19 cellular contexts compared by ENCODE assay signal in the genomic region with DNA sequence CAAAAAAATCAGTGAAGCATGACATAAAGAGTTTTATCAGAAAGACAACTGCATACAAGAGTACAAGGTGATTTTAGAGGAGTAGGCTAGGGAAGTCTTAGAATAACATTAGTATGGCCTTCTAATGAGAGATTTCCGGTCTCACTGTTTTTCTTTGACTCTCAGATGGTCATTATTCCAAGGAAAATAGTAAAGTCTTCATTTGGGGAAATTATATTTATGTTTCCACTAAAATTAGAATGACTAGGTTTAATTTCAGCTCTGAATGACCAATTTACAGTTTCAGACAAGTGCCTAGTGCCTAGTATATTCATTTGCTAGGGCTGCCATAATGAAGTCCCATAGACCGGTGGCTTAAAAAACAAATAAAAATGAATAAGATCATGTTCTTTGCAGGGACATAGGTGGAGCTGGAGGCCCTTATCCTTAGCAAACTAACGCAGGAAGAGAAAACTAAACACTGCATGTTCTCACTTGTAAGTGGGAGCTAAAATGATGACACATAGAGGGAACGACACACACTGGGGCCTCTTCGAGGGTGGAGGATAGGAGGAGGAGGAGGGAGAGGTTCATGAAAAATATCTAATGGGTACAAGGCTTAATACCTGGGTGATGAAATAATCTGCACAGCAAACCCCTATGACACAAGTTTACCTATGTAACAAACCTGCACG.
A peak's percentile ranks its signal among the peaks of the same experiment; 100 is the strongest.
DNase-seq lines count a peak whose midpoint lies in the region; ATAC-seq, FAIRE-seq and TF ChIP-seq lines count a peak whose summit lies in the region.
"Had no signal": no experiment of that assay in that cellular context is flagged by ENCODE, and none has a peak within 500 bp of the region (broad histone marks: within the 10 kb centered on the region; RNA-seq: fewer than 3 reads in every experiment).

No MANE protein-coding gene starts in this region.

- CTCF ChIA-PET in PC-3 (lab: Charles Lee) = no interaction called here
- CTCF ChIA-PET in endothelial cell of umbilical vein (lab: Charles Lee) = interaction anchor here (1.1 to 1.8 kb wide), 5 partner anchors 11 to 308 kb away, joined by 3 to 6 read pairs (median 4); no protein-coding TSS in a partner anchor

- no peaks in the 10 kb centered on the region for H4K20me1 ChIP-seq in PC-3 (ENCODE audit: low read length)
- no peaks in the 10 kb centered on the region for H4K20me1 ChIP-seq in endothelial cell of umbilical vein (replicated peaks; ENCODE audit: control insufficient read depth, extremely low read depth, insufficient read depth, low read length)

- H3K9me3 Mint-ChIP-seq in osteocyte (ENCODE audit: unreplicated experiment) = no peaks in the 10 kb centered on the region
- H3K9me3 Mint-ChIP-seq: activated CD4-positive, alpha-beta T cell treated with anti-CD3 and anti-CD28 coated beads, Interleukin-2, amount 10 ng/mL, durations not matched to agents 7 days and 5 days had no signal

- H3K4me1 ChIP-seq in PC-3 (ENCODE audit: insufficient read depth, low read length) = peaks cover 4% of the 10 kb centered on the region; the same call in 1 of the 2 replicates
- peaks cover 13% of the 10 kb centered on the region for H3K4me1 ChIP-seq in endothelial cell of umbilical vein (ENCODE audit: control insufficient read depth, extremely low read depth, insufficient read depth, low read length)
- H3K4me1 ChIP-seq: transverse colon had no signal

- H2AFZ ChIP-seq in PC-3 (ENCODE audit: low read length) (0 out of 2 replicates have a peak overlapping the region, but pooled peaks have one; percentile 11), endothelial cell of umbilical vein (ENCODE audit: low read depth, low read length) (no peak overlapping the region)

- H3K27me3 Mint-ChIP-seq in osteocyte (ENCODE audit: unreplicated experiment) = no peaks in the 10 kb centered on the region
- H3K27me3 Mint-ChIP-seq: activated CD4-positive, alpha-beta T cell treated with anti-CD3 and anti-CD28 coated beads, Interleukin-2, amount 10 ng/mL, durations not matched to agents 7 days and 5 days; T-cell had no signal

- POLR2A ChIA-PET in PC-3 (lab: Charles Lee; ENCODE audit: unreplicated experiment) (no interaction called here), endothelial cell of umbilical vein (lab: Charles Lee) (no interaction called here)

- no peaks in the 10 kb centered on the region for H3K9me2 ChIP-seq in PC-3 (replicated peaks; ENCODE audit: low read length)

- H3K36me3 ChIP-seq in PC-3 (ENCODE audit: low read depth, low read length) (no peaks in the 10 kb centered on the region), endothelial cell of umbilical vein (ENCODE audit: control insufficient read depth in 2 of 2, extremely low read depth in 1 of 2, insufficient read depth in 2 of 2, low read length in 2 of 2) (no peaks in the 10 kb centered on the region)
- H3K36me3 ChIP-seq: ovary, transverse colon had no signal

- FAIRE-seq in endothelial cell of umbilical vein (lab: Jason Lieb, UNC) = peak; percentile 77
- FAIRE-seq: H54 had no signal

- in situ Hi-C loops in KBM-7 (cut with MboI; ENCODE audit: low pct_unique_long_range_greater_than_20kb, low sequenced_read_pairs) = no loop called here

- H3K27ac ChIP-seq in PC-3 (ENCODE audit: low read length) (no peak overlapping the region), endothelial cell of umbilical vein (ENCODE audit: insufficient read depth, low read depth, low read length) (no peak overlapping the region)
- H3K27ac ChIP-seq: ovary, transverse colon had no signal

- H3K9me3 ChIP-seq in PC-3 (ENCODE audit: low read length) (no peaks in the 10 kb centered on the region), endothelial cell of umbilical vein (replicated peaks; ENCODE audit: control insufficient read depth, insufficient read depth, low read length) (no peaks in the 10 kb centered on the region)
- H3K9me3 ChIP-seq: ovary, transverse colon had no signal

- H3K4me3 ChIP-seq in PC-3 (ENCODE audit: low read length) = no peak overlapping the region
- no peak overlapping the region for H3K4me3 ChIP-seq in endothelial cell of umbilical vein (replicated peaks in 1 of 3; ENCODE audit: insufficient read depth in 1 of 3, low read depth in 1 of 3, low read length in 3 of 3)
- H3K4me3 ChIP-seq: ovary, transverse colon had no signal

- intact Hi-C loops in PC-3 (cut with micrococcal nuclease) = no loop called here
- intact Hi-C loops in endothelial cell of umbilical vein (cut with micrococcal nuclease) = loop anchor here (5.0 kb wide), 4 partner anchors 65 to 310 kb away; partner anchors contain the start of gene PCDH9

- no peak for TF ChIP-seq CTCF in PC-3 (conservative IDR thresholded peaks at IDR 0.05; ENCODE audit: low read depth, low read length)
- TF ChIP-seq CTCF in endothelial cell of umbilical vein (IDR thresholded peaks at IDR 0.05; ENCODE audit: extremely low read depth in 1 of 2, insufficient read depth in 1 of 2, low read depth in 1 of 2, low read length in 2 of 2) = no peak
- TF ChIP-seq CTCF in osteocyte (IDR thresholded peaks at IDR 0.05) = no peak

- TF ChIP-seq POLR2A in endothelial cell of umbilical vein (IDR thresholded peaks at IDR 0.05; ENCODE audit: low read depth, low read length) = no peak

- H3K27ac Mint-ChIP-seq in osteocyte (ENCODE audit: unreplicated experiment) = peak overlapping the region; percentile 42
- H3K27ac Mint-ChIP-seq: activated CD4-positive, alpha-beta T cell treated with anti-CD3 and anti-CD28 coated beads, Interleukin-2, amount 10 ng/mL, durations not matched to agents 7 days and 5 days; T-cell had no signal

- H3K79me2 ChIP-seq in PC-3 (ENCODE audit: low read length) = no peaks in the 10 kb centered on the region
- H3K79me2 ChIP-seq in endothelial cell of umbilical vein (ENCODE audit: control insufficient read depth, insufficient read depth, low read length) = no peaks in the 10 kb centered on the region

- dilution Hi-C loops in endothelial cell of umbilical vein (cut with MboI; ENCODE audit: extremely low pct_ligation_motif_present, low sequenced_read_pairs) = no loop called here

- H3F3A ChIP-seq in PC-3 (ENCODE audit: low read length, unreplicated experiment) = no peaks in the 10 kb centered on the region

- DNase-seq in HPDE6-E6E7 (ENCODE audit: extremely low spot score) = peak; percentile 7
- DNase-seq in PC-3 = no peak
- DNase-seq in endothelial cell of umbilical vein (ENCODE audit: low read depth, low spot score) = peak; percentile 66
- DNase-seq in osteocyte (ENCODE audit: extremely low spot score, unreplicated experiment) = no peak
- no peak for DNase-seq in LoVo (ENCODE audit: low spot score)
- no peak for DNase-seq in KBM-7
- DNase-seq in activated effector memory CD4-positive, alpha-beta T cell treated with anti-CD3 and anti-CD28 coated beads, Interleukin-2, amount 50 U/mL, for 16 hours = no peak
- DNase-seq: activated CD4-positive, alpha-beta T cell treated with anti-CD3 and anti-CD28 coated beads, Interleukin-2, amount 10 ng/mL, durations not matched to agents 7 days and 5 days; activated gamma-delta T cell; central memory CD4-positive, alpha-beta T cell; MM.1S; NCI-H187 treated with DMSO at 0.1 percent for 48 hours; ovary; stimulated activated naive CD4-positive, alpha-beta T cell; T-cell; transverse colon had no signal

- H3K9ac ChIP-seq in PC-3 (ENCODE audit: low read length) (no peak overlapping the region), endothelial cell of umbilical vein (replicated peaks; ENCODE audit: extremely low read depth, insufficient read depth, low read length) (no peak overlapping the region)

- H3K27me3 ChIP-seq in PC-3 (ENCODE audit: low read length) (no peaks in the 10 kb centered on the region), endothelial cell of umbilical vein (ENCODE audit: control insufficient read depth in 2 of 2, insufficient read depth in 2 of 2, low read length in 2 of 2) (no peaks in the 10 kb centered on the region)
- H3K27me3 ChIP-seq: ovary, transverse colon had no signal

- no TSS peak for BruUV-seq in PC-3 (replicated peaks; lab: Mats Ljungman, UMichigan)
- no TSS peak for BruUV-seq in endothelial cell of umbilical vein (replicated peaks; lab: Mats Ljungman, UMichigan)

- ATAC-seq in PC-3 = peak; percentile 57
- ATAC-seq: Right ventricle myocardium inferior, sciatic nerve, T-cell had no signal

- H3K4me2 ChIP-seq in PC-3 (ENCODE audit: low read length) (no peak overlapping the region), endothelial cell of umbilical vein (ENCODE audit: insufficient read depth, low read length) (peak overlapping the region; percentile 42)

- peaks cover 15% of the 10 kb centered on the region for H3K4me1 Mint-ChIP-seq in osteocyte (ENCODE audit: unreplicated experiment)
- H3K4me1 Mint-ChIP-seq: activated CD4-positive, alpha-beta T cell treated with anti-CD3 and anti-CD28 coated beads, Interleukin-2, amount 10 ng/mL, durations not matched to agents 7 days and 5 days; T-cell had no signal

- H3K4me3 Mint-ChIP-seq in osteocyte (ENCODE audit: unreplicated experiment) = no peak overlapping the region
- H3K4me3 Mint-ChIP-seq: activated CD4-positive, alpha-beta T cell treated with anti-CD3 and anti-CD28 coated beads, Interleukin-2, amount 10 ng/mL, durations not matched to agents 7 days and 5 days; T-cell had no signal

- H3K9me1 ChIP-seq in endothelial cell of umbilical vein (replicated peaks; ENCODE audit: control insufficient read depth, extremely low read depth, insufficient read depth, low read length) = no peaks in the 10 kb centered on the region

- no peaks in the 10 kb centered on the region for H3K36me3 Mint-ChIP-seq in osteocyte (ENCODE audit: unreplicated experiment)
- H3K36me3 Mint-ChIP-seq: T-cell had no signal

TF ChIP-seq in endothelial cell of umbilical vein, 7 proteins besides CTCF, POLR2A, EP300 and RAD21:
- no peak for TF ChIP-seq POLR2AphosphoS5 (IDR thresholded peaks at IDR 0.05; ENCODE audit: insufficient read depth, low read depth, low read length)
- no peak for TF ChIP-seq FOS (IDR thresholded peaks at IDR 0.05; ENCODE audit: borderline replicate concordance, insufficient read depth, low read length)
- TF ChIP-seq EZH2 (IDR thresholded peaks at IDR 0.05; ENCODE audit: borderline replicate concordance, low read depth, low read length, severe bottlenecking) = no peak
- no peak for TF ChIP-seq MAX (IDR thresholded peaks at IDR 0.05; ENCODE audit: insufficient read depth, insufficient read length)
- no peak for TF ChIP-seq JUN (IDR thresholded peaks at IDR 0.05; ENCODE audit: borderline replicate concordance, insufficient read depth, insufficient read length, low read depth)
- no peak for TF ChIP-seq GATA2 (IDR thresholded peaks at IDR 0.05; ENCODE audit: insufficient read depth, insufficient read length, low read depth, low read length)
- TF ChIP-seq MYC (IDR thresholded peaks at IDR 0.05; ENCODE audit: low read depth, low read length) = no peak

Comparison
In these comparisons a context has a peak if more than half of its experiments do, and no peak if none do; other contexts are left out.
1. DNase-seq: peak in HPDE6-E6E7 (single experiment) and endothelial cell of umbilical vein (single experiment); none in PC-3 (single experiment), osteocyte (single experiment), LoVo (single experiment), KBM-7 (single experiment) and activated effector memory CD4-positive, alpha-beta T cell treated with anti-CD3 and anti-CD28 coated beads, Interleukin-2, amount 50 U/mL, for 16 hours (single experiment).